ENCODE assay signal across 2 cellular contexts in the genomic region with DNA sequence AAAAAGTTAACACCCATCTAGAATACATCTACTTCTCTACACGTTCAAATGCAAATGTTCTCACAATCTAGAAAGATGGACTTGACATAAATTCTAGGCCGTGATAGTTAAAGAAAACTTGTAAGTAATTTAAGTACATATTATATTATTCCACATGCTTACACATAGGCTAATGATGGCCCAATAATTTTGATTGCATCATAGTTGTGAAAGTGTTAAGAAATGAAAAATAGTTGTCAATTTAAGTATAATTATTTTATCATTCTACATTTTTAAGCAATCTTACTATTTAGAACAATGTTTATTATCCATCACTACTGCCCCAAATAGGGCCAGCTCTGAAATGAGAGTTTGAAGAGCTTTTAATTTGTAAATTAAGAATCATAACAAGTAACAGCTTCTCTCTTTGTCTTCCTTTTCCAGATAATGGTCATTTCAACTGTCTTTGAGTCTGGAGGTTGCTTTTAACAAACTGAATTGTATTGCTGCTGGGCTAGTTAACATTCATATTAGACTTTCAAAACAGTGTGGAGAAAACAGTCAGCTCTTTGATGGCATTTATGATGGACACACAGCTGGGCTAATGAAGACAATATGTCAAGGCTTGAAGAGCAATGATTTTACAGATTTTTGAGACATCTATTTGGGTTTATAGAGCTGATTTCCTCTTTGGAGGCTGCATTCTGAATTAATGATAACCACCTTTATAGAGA.
TF ChIP-seq lines count a peak whose summit lies in the region.

No MANE protein-coding gene starts in this region.

TF ChIP-seq in HepG2, 621 proteins besides CTCF, POLR2A, EP300 and RAD21 (continued from another document):
- TF ChIP-seq, protein P1, sequence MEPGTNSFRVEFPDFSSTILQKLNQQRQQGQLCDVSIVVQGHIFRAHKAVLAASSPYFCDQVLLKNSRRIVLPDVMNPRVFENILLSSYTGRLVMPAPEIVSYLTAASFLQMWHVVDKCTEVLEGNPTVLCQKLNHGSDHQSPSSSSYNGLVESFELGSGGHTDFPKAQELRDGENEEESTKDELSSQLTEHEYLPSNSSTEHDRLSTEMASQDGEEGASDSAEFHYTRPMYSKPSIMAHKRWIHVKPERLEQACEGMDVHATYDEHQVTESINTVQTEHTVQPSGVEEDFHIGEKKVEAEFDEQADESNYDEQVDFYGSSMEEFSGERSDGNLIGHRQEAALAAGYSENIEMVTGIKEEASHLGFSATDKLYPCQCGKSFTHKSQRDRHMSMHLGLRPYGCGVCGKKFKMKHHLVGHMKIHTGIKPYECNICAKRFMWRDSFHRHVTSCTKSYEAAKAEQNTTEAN (CRISPR knock-in tag; conservative IDR thresholded peaks at IDR 0.05) = no peak

TF ChIP-seq in H1, 55 proteins besides CTCF, POLR2A, EP300 and RAD21 (continued from another document):
- no peak for TF ChIP-seq TAF7 (optimal IDR thresholded peaks at IDR 0.05; ENCODE audit: borderline replicate concordance, low read depth, low read length)
- TF ChIP-seq BACH1 (IDR thresholded peaks at IDR 0.05; ENCODE audit: low read length) = no peak
- TF ChIP-seq CEBPB (IDR thresholded peaks at IDR 0.05; ENCODE audit: low read depth, low read length) = peak; percentile 16; the same call in 1 of the 2 replicates
- TF ChIP-seq KDM4A (IDR thresholded peaks at IDR 0.05; ENCODE audit: low read depth, low read length, severe bottlenecking) = no peak
- TF ChIP-seq, protein P2, sequence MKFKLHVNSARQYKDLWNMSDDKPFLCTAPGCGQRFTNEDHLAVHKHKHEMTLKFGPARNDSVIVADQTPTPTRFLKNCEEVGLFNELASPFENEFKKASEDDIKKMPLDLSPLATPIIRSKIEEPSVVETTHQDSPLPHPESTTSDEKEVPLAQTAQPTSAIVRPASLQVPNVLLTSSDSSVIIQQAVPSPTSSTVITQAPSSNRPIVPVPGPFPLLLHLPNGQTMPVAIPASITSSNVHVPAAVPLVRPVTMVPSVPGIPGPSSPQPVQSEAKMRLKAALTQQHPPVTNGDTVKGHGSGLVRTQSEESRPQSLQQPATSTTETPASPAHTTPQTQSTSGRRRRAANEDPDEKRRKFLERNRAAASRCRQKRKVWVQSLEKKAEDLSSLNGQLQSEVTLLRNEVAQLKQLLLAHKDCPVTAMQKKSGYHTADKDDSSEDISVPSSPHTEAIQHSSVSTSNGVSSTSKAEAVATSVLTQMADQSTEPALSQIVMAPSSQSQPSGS (IDR thresholded peaks at IDR 0.05; ENCODE audit: low read length) = no peak
TF ChIP-seq in H1: peak in this region for 1.
